In the genomic region with DNA sequence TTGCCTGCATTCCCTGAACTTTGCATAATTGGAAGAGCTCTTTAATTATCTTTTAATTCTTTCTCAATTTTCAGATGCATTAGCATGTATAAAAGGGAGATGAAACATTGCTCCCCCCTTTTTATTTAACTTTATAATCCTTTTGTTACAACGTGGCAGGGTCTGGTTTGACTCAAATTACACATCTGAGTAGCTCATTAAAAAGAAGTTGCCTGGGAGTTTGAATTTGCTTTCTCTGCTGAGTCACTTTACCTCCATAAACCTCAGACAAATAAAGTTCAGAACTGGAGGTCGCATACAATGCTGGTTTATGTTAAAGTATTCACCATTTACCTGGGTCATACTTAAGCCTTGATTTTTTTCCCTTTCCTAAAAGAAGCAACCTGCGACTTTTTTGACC, we compare ENCODE assay signal across 17 cellular contexts.
DNase-seq lines count a peak whose midpoint lies in the region; ATAC-seq, FAIRE-seq and TF ChIP-seq lines count a peak whose summit lies in the region.
"Had no signal": no experiment of that assay in that cellular context is flagged by ENCODE, and none has a peak within 500 bp of the region (broad histone marks: within the 10 kb centered on the region; RNA-seq: fewer than 3 reads in every experiment).

No MANE protein-coding gene starts in this region.

- H2BK5ac ChIP-seq in IMR-90 (ENCODE audit: low read depth, low read length, poor library complexity, severe bottlenecking): no peak overlapping the region

- no peaks in the 10 kb centered on the region for H4K20me1 ChIP-seq in IMR-90 (ENCODE audit: insufficient read depth, low read length)
- H4K20me1 ChIP-seq: BLaER1 treated with 17β-estradiol and CSF1 and Interleukin-3, amounts not matched to agents 10 nM and 100 nM had no signal

- no peak for FAIRE-seq in urothelium cell line (lab: Jason Lieb, UNC)

- H3K23ac ChIP-seq in IMR-90 (ENCODE audit: low read depth, low read length): no peak overlapping the region

- H3K4me3 Mint-ChIP-seq in type B pancreatic cell: no peak overlapping the region
- H3K4me3 Mint-ChIP-seq: H9 had no signal

- no peak overlapping the region for H3K4ac ChIP-seq in IMR-90 (ENCODE audit: low read depth, low read length)

- H3K27ac Mint-ChIP-seq in type B pancreatic cell: peak overlapping the region; percentile 39
- H3K27ac Mint-ChIP-seq: H9 had no signal

- no peak for TF ChIP-seq RAD21 in IMR-90 (IDR thresholded peaks at IDR 0.05; ENCODE audit: low read length)

- no peak overlapping the region for H4K5ac ChIP-seq in IMR-90 (ENCODE audit: low read depth, low read length)

- no peak overlapping the region for H2BK20ac ChIP-seq in IMR-90 (ENCODE audit: low read depth, low read length)

- dilution Hi-C loops in IMR-90 (cut with HindIII; ENCODE audit: low sequenced_read_pairs, unreplicated experiment): no loop called here

- H3K27me3 Mint-ChIP-seq in type B pancreatic cell: peaks cover 7% of the 10 kb centered on the region

- H3K4me1 ChIP-seq in IMR-90 (ENCODE audit: control insufficient read depth, insufficient read depth, low read length) (0 out of 2 replicates have a peak, but pooled peaks cover 2% of the 10 kb centered on the region), RWPE2 (ENCODE audit: insufficient read depth, poor library complexity, severe bottlenecking) (peaks cover 5% of the 10 kb centered on the region), gastroesophageal sphincter (peaks cover 0 to 30% (median 0%) of the 10 kb centered on the region in 3 donors), thyroid gland (no peaks in the 10 kb centered on the region)

- DNase-seq in IMR-90 (peak; percentile 18), RWPE2 (ENCODE audit: low spot score) (no peak), type B pancreatic cell (ENCODE audit: extremely low spot score, unreplicated experiment) (no peak), thyroid gland (no peak), urothelium cell line (ENCODE audit: low spot score) (no peak), posterior cingulate gyrus (no peak)
- DNase-seq: DMS 273 treated with DMSO at 0.1 percent for 48 hours, H9, MG63, NCI-H1092 treated with DMSO at 0.1 percent for 48 hours, NCI-H1694, NCI-H510A, NCI-H82 had no signal

- peaks cover 8% of the 10 kb centered on the region for H3K9me3 Mint-ChIP-seq in type B pancreatic cell

- WGBS in IMR-90 (ENCODE audit: extremely low coverage in 2 of 2, insufficient read length in 1 of 2), 2 experiments: no CpG with 5 or more reads among the region's 3 CpGs
- WGBS in gastroesophageal sphincter (ENCODE audit: low coverage in 1 of 2), 2 donors: 13 to 39% methylated on average over 3 of the region's 3 CpGs
- WGBS in thyroid gland, 2 donors: 57 to 60% methylated on average over 3 of the region's 3 CpGs

- ATAC-seq in IMR-90 (ENCODE audit: low read depth) (no peak), RWPE2 (ENCODE audit: low read depth) (peak; percentile 47; the same call in 2 of the 3 replicates), gastroesophageal sphincter (no peak)

- H2BK15ac ChIP-seq in IMR-90 (ENCODE audit: low read depth, low read length): no peak overlapping the region

- peaks cover 51% of the 10 kb centered on the region for H3K4me1 Mint-ChIP-seq in type B pancreatic cell (ENCODE audit: unreplicated experiment)

- H3K4me3 ChIP-seq in IMR-90 (ENCODE audit: insufficient read depth, low read depth, low read length) (no peak overlapping the region), RWPE2 (ENCODE audit: severe bottlenecking) (no peak overlapping the region), gastroesophageal sphincter (no peak overlapping the region), thyroid gland (replicated peaks in 1 of 3) (no peak overlapping the region)
- H3K4me3 ChIP-seq: BLaER1 treated with 17β-estradiol and CSF1 and Interleukin-3, amounts not matched to agents 10 nM and 100 nM; MG63; SJSA1 had no signal

- no peak overlapping the region for H4K8ac ChIP-seq in IMR-90 (ENCODE audit: low read depth in 2 of 2, low read length in 2 of 2)

- TF ChIP-seq CTCF in IMR-90 (conservative IDR thresholded peaks at IDR 0.05; ENCODE audit: low read depth, low read length): no peak
- TF ChIP-seq CTCF in RWPE2 (IDR thresholded peaks at IDR 0.05; ENCODE audit: poor library complexity, severe bottlenecking): no peak
- TF ChIP-seq CTCF in gastroesophageal sphincter (IDR thresholded peaks at IDR 0.05): no peak
- no peak for TF ChIP-seq CTCF in type B pancreatic cell (conservative IDR thresholded peaks at IDR 0.05)
- no peak for TF ChIP-seq CTCF in thyroid gland (IDR thresholded peaks at IDR 0.05)

- H3K9me3 ChIP-seq in IMR-90 (ENCODE audit: control insufficient read depth, insufficient read depth, low read length) (no peaks in the 10 kb centered on the region), RWPE2 (ENCODE audit: severe bottlenecking) (no peaks in the 10 kb centered on the region), gastroesophageal sphincter (no peaks in the 10 kb centered on the region), thyroid gland (no peaks in the 10 kb centered on the region)
- H3K9me3 ChIP-seq: MG63, SJSA1 had no signal

- no peaks in the 10 kb centered on the region for H3K9me1 ChIP-seq in IMR-90 (ENCODE audit: insufficient read depth, low read length)

- no peaks in the 10 kb centered on the region for H3K36me3 Mint-ChIP-seq in type B pancreatic cell

- in situ Hi-C loops in IMR-90 (cut with MboI; ENCODE audit: low sequenced_read_pairs): no loop called here

- H3K36me3 ChIP-seq in IMR-90 (ENCODE audit: control insufficient read depth, insufficient read depth, low read length) (no peaks in the 10 kb centered on the region), RWPE2 (ENCODE audit: low read depth) (no peaks in the 10 kb centered on the region), gastroesophageal sphincter (no peaks in the 10 kb centered on the region), thyroid gland (no peaks in the 10 kb centered on the region)
- H3K36me3 ChIP-seq: BLaER1 treated with 17β-estradiol and CSF1 and Interleukin-3, amounts not matched to agents 10 nM and 100 nM; MG63; SJSA1 had no signal

- no peak overlapping the region for H2AK5ac ChIP-seq in IMR-90 (ENCODE audit: low read depth, low read length)

- no peak overlapping the region for H3K4me2 ChIP-seq in IMR-90 (ENCODE audit: low read depth, low read length)
- H3K4me2 ChIP-seq: BLaER1 treated with 17β-estradiol and CSF1 and Interleukin-3, amounts not matched to agents 10 nM and 100 nM; KMS-11 had no signal

- POLR2A ChIA-PET in IMR-90 (lab: Charles Lee; ENCODE audit: unreplicated experiment): no interaction called here

- no peak for TF ChIP-seq EP300 in gastroesophageal sphincter (IDR thresholded peaks at IDR 0.05)

- TF ChIP-seq POLR2A in IMR-90 (IDR thresholded peaks at IDR 0.05; ENCODE audit: low read depth, low read length) (no peak), gastroesophageal sphincter (IDR thresholded peaks at IDR 0.05) (no peak), thyroid gland (IDR thresholded peaks at IDR 0.05) (no peak)

- intact Hi-C loops in IMR-90 (cut with micrococcal nuclease): no loop called here
- intact Hi-C loops in thyroid gland (cut with DNase I): no loop called here
- intact Hi-C loops in posterior cingulate gyrus (cut with DNase I): no loop called here

- no peak overlapping the region for H4K91ac ChIP-seq in IMR-90 (ENCODE audit: insufficient read depth, low read depth, low read length)

- no peak overlapping the region for H2AFZ ChIP-seq in IMR-90 (replicated peaks; ENCODE audit: low read length, poor library complexity)

- no TSS peak for BruUV-seq in IMR-90 (replicated peaks; lab: Mats Ljungman, UMichigan)

- H3K27ac ChIP-seq in IMR-90 (ENCODE audit: insufficient read depth, low read length) (no peak overlapping the region), RWPE2 (ENCODE audit: poor library complexity, severe bottlenecking) (no peak overlapping the region), gastroesophageal sphincter (peak overlapping the region in 3 of 4 donors; percentile 32 to 45 (median 38)), thyroid gland (no peak overlapping the region)
- H3K27ac ChIP-seq: BLaER1 treated with 17β-estradiol and CSF1 and Interleukin-3, amounts not matched to agents 10 nM and 100 nM; KMS-11; SJSA1 had no signal

- peaks cover 11% of the 10 kb centered on the region for H3K27me3 ChIP-seq in IMR-90 (ENCODE audit: control insufficient read depth, insufficient read depth, low read length)
- peaks cover 5% of the 10 kb centered on the region for H3K27me3 ChIP-seq in RWPE2 (ENCODE audit: insufficient read depth, poor library complexity, severe bottlenecking)
- H3K27me3 ChIP-seq in gastroesophageal sphincter: no peaks in the 10 kb centered on the region
- H3K27me3 ChIP-seq in thyroid gland: no peaks in the 10 kb centered on the region
- H3K27me3 ChIP-seq: BLaER1 treated with 17β-estradiol and CSF1 and Interleukin-3, amounts not matched to agents 10 nM and 100 nM had no signal

- no peak overlapping the region for H3K14ac ChIP-seq in IMR-90 (replicated peaks; ENCODE audit: low read depth, low read length)

- no peak overlapping the region for H3K56ac ChIP-seq in IMR-90 (ENCODE audit: extremely low read depth, insufficient read depth, low read length)

- H3K9ac ChIP-seq in IMR-90 (ENCODE audit: low read depth, low read length): no peak overlapping the region
- H3K9ac ChIP-seq: BLaER1 treated with 17β-estradiol and CSF1 and Interleukin-3, amounts not matched to agents 10 nM and 100 nM; KMS-11 had no signal

- H3K18ac ChIP-seq in IMR-90 (ENCODE audit: low read depth, low read length): no peak overlapping the region

- H2AK9ac ChIP-seq in IMR-90 (replicated peaks; ENCODE audit: low read depth, low read length, poor library complexity): no peak overlapping the region

- H2BK120ac ChIP-seq in IMR-90 (ENCODE audit: low read depth, low read length): no peak overlapping the region

- CTCF ChIA-PET in IMR-90 (lab: Yijun Ruan, JAX): no interaction called here

- no peaks in the 10 kb centered on the region for H3K79me1 ChIP-seq in IMR-90 (ENCODE audit: low read depth in 1 of 2, low read length in 2 of 2)

TF ChIP-seq in IMR-90, 13 proteins besides CTCF, POLR2A, EP300 and RAD21:
- TF ChIP-seq MXI1 (IDR thresholded peaks at IDR 0.05; ENCODE audit: borderline replicate concordance, low read depth, low read length): no peak
- no peak for TF ChIP-seq RFX5 (IDR thresholded peaks at IDR 0.05; ENCODE audit: low read depth, low read length)
- TF ChIP-seq MAFK (IDR thresholded peaks at IDR 0.05; ENCODE audit: low read depth, low read length): no peak

Comparison
In these comparisons a context has a peak if more than half of its experiments do, and no peak if none do; other contexts are left out.
1. H3K27ac ChIP-seq: peak in gastroesophageal sphincter (3 of 4); none in IMR-90 (single experiment), RWPE2 (single experiment) and thyroid gland (0 of 3).